ENCODE assay signal across 8 cellular contexts in genomic region chr4:22515888-22516541, GRCh38. TPM values are rescaled to one million over a fixed set of nuclear protein-coding genes. Genes with fewer than 3 reads are reported as not detected.
DNase-seq lines count a peak whose midpoint lies in the region; ATAC-seq and TF ChIP-seq lines count a peak whose summit lies in the region.

ADGRA3 (minus strand) TSS chr4:22516066; CDS start chr4:22515784, 282 bp downstream.

- peaks cover 6% of the 10 kb centered on the region for H3K9me3 Mint-ChIP-seq in WTC11

- peaks cover 6% of the 10 kb centered on the region for H3K4me1 ChIP-seq in endocrine pancreas (ENCODE audit: control insufficient read depth, insufficient read depth, low read length)
- peaks cover 0 to 5% of the 10 kb centered on the region in 2 donors for H3K4me1 ChIP-seq in lung (ENCODE audit: control insufficient read depth in 2 of 2, insufficient read depth in 2 of 2, low read length in 2 of 2)

- DNase-seq in BJ (ENCODE audit: low read depth) (no peak), NCI-H146 (lab: John Stamatoyannopoulos, UW) (peak; percentile 79), WTC11 (ENCODE audit: low spot score) (peak; percentile 77), lung (ENCODE audit: low spot score) (peak; percentile 72), cerebellar nuclear complex (lab: John Stamatoyannopoulos, UW) (no peak)
- DNase-seq in stimulated activated CD4-positive, alpha-beta T cell treated with anti-CD3 and anti-CD28 coated beads, TNF-alpha, amount 100 ng/mL, for 24 hours (ENCODE audit: low read depth in 3 of 3): peak in 2 of 3 experiments; percentile 26 to 59

- H3K27me3 Mint-ChIP-seq in WTC11 (ENCODE audit: low read depth): peaks cover 10% of the 10 kb centered on the region

- H3K4me3 Mint-ChIP-seq in WTC11: peak within 1 kb of the TSS; percentile 99

- peaks cover 8% of the 10 kb centered on the region for H3K36me3 Mint-ChIP-seq in WTC11

- H3K4me1 Mint-ChIP-seq in WTC11: peaks cover 29% of the 10 kb centered on the region

- no peaks in the 10 kb centered on the region for H3K36me3 ChIP-seq in BJ (ENCODE audit: control insufficient read depth, insufficient read depth, low read length)
- no peaks in the 10 kb centered on the region for H3K36me3 ChIP-seq in endocrine pancreas (ENCODE audit: control insufficient read depth, insufficient read depth, low read length)
- no peaks in the 10 kb centered on the region for H3K36me3 ChIP-seq in lung (ENCODE audit: control insufficient read depth in 2 of 2, insufficient read depth in 2 of 2, low read length in 2 of 2)

- no peaks in the 10 kb centered on the region for H3K9me3 ChIP-seq in endocrine pancreas (ENCODE audit: control insufficient read depth, low read length)
- no peaks in the 10 kb centered on the region for H3K9me3 ChIP-seq in lung (ENCODE audit: control insufficient read depth in 2 of 2, insufficient read depth in 1 of 2, low read length in 1 of 2)

- WGBS in lung, 2 donors: 2% methylated on average over 35 to 73 of the region's 74 CpGs

- POLR2A ChIA-PET in BJ (lab: Charles Lee): no interaction called here
- POLR2A ChIA-PET in WTC11 (lab: Charles Lee): no interaction called here

- TF ChIP-seq CTCF in BJ (IDR thresholded peaks at IDR 0.05; ENCODE audit: insufficient read depth, low read depth, low read length) (no peak), WTC11 (IDR thresholded peaks at IDR 0.05) (no peak), lung (IDR thresholded peaks at IDR 0.05; ENCODE audit: control extremely low read depth, extremely low read depth) (no peak)

- CTCF ChIA-PET in BJ (lab: Yijun Ruan, JAX) (no interaction called here), WTC11 (lab: Charles Lee) (no interaction called here)

- H3K9ac ChIP-seq in endocrine pancreas (ENCODE audit: control insufficient read depth, insufficient read depth, low read length): peak within 1 kb of the TSS; percentile 62

- H3K27ac Mint-ChIP-seq in WTC11: peak within 1 kb of the TSS; percentile 100

- H3K27ac ChIP-seq in lung (ENCODE audit: low read depth in 1 of 2, low read length in 1 of 2): peak within 1 kb of the TSS; percentile 81 to 86

- H3K27me3 ChIP-seq in BJ (ENCODE audit: control insufficient read depth, insufficient read depth, low read length) (no peaks in the 10 kb centered on the region), endocrine pancreas (ENCODE audit: control insufficient read depth, insufficient read depth, low read length) (no peaks in the 10 kb centered on the region), lung (ENCODE audit: control insufficient read depth, insufficient read depth) (no peaks in the 10 kb centered on the region)

- H3K4me3 ChIP-seq in BJ (ENCODE audit: low read depth, low read length) (peak within 1 kb of the TSS; percentile 70), endocrine pancreas (ENCODE audit: control insufficient read depth, insufficient read depth, low read length) (peak within 1 kb of the TSS; percentile 92), lung (peak within 1 kb of the TSS; percentile 68)

- peak; percentile 57 for ATAC-seq in GM21423 (IDR thresholded peaks at IDR 0.05; ENCODE audit: unreplicated experiment)
- peak; percentile 79 for ATAC-seq in WTC11
- ATAC-seq in lung (ENCODE audit: insufficient read depth, low FRiP score): peak; percentile 83

TF ChIP-seq in WTC11, 78 proteins besides CTCF, POLR2A, EP300 and RAD21 (continues in another document):
- TF ChIP-seq HMGA2 (CRISPR knock-in tag; IDR thresholded peaks at IDR 0.05) (no peak), AFF4 (CRISPR knock-in tag; IDR thresholded peaks at IDR 0.05; ENCODE audit: borderline replicate concordance) (0 out of 2 replicates have a peak, but pooled peaks have one; percentile 44)
- TF ChIP-seq, protein P1, sequence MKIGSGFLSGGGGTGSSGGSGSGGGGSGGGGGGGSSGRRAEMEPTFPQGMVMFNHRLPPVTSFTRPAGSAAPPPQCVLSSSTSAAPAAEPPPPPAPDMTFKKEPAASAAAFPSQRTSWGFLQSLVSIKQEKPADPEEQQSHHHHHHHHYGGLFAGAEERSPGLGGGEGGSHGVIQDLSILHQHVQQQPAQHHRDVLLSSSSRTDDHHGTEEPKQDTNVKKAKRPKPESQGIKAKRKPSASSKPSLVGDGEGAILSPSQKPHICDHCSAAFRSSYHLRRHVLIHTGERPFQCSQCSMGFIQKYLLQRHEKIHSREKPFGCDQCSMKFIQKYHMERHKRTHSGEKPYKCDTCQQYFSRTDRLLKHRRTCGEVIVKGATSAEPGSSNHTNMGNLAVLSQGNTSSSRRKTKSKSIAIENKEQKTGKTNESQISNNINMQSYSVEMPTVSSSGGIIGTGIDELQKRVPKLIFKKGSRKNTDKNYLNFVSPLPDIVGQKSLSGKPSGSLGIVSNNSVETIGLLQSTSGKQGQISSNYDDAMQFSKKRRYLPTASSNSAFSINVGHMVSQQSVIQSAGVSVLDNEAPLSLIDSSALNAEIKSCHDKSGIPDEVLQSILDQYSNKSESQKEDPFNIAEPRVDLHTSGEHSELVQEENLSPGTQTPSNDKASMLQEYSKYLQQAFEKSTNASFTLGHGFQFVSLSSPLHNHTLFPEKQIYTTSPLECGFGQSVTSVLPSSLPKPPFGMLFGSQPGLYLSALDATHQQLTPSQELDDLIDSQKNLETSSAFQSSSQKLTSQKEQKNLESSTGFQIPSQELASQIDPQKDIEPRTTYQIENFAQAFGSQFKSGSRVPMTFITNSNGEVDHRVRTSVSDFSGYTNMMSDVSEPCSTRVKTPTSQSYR (CRISPR knock-in tag; IDR thresholded peaks at IDR 0.05): 0 out of 2 replicates have a peak, but pooled peaks have one; percentile 31
- TF ChIP-seq, protein P2, sequence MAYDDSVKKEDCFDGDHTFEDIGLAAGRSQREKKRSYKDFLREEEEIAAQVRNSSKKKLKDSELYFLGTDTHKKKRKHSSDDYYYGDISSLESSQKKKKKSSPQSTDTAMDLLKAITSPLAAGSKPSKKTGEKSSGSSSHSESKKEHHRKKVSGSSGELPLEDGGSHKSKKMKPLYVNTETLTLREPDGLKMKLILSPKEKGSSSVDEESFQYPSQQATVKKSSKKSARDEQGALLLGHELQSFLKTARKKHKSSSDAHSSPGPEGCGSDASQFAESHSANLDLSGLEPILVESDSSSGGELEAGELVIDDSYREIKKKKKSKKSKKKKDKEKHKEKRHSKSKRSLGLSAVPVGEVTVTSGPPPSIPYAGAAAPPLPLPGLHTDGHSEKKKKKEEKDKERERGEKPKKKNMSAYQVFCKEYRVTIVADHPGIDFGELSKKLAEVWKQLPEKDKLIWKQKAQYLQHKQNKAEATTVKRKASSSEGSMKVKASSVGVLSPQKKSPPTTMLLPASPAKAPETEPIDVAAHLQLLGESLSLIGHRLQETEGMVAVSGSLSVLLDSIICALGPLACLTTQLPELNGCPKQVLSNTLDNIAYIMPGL (CRISPR knock-in tag; IDR thresholded peaks at IDR 0.05): peak; percentile 69; the same call in 1 of the 2 replicates
- TF ChIP-seq, protein P3, sequence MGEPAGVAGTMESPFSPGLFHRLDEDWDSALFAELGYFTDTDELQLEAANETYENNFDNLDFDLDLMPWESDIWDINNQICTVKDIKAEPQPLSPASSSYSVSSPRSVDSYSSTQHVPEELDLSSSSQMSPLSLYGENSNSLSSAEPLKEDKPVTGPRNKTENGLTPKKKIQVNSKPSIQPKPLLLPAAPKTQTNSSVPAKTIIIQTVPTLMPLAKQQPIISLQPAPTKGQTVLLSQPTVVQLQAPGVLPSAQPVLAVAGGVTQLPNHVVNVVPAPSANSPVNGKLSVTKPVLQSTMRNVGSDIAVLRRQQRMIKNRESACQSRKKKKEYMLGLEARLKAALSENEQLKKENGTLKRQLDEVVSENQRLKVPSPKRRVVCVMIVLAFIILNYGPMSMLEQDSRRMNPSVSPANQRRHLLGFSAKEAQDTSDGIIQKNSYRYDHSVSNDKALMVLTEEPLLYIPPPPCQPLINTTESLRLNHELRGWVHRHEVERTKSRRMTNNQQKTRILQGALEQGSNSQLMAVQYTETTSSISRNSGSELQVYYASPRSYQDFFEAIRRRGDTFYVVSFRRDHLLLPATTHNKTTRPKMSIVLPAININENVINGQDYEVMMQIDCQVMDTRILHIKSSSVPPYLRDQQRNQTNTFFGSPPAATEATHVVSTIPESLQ (CRISPR knock-in tag; IDR thresholded peaks at IDR 0.05): no peak

RNA-seq across cellular contexts. Expression of gene ADGRA3, which starts in this region (rescaled TPM):
- polyA plus RNA-seq in BJ (2011; rRNA removed) (10.1 and 10.6 TPM in 2 replicates), lung (1 to 10 TPM; 6.6 to 8.9 TPM)
- 21.1 and 27.9 TPM in 2 replicates for polyA minus RNA-seq in BJ (2011; rRNA and poly(A)+ RNA removed)
- total RNA-seq in WTC11 (2021) (40.5 to 48.3 TPM (median 47.9 TPM) in 3 replicates), lung (10 to 100 TPM; 14.9 to 62.8 TPM)

Comparison
In these comparisons a context has a peak if more than half of its experiments do, and no peak if none do; other contexts are left out.
1. DNase-seq: peak in NCI-H146 (single experiment), WTC11 (single experiment), lung (single experiment) and stimulated activated CD4-positive, alpha-beta T cell treated with anti-CD3 and anti-CD28 coated beads, TNF-alpha, amount 100 ng/mL, for 24 hours (2 of 3); none in BJ (single experiment) and cerebellar nuclear complex (0 of 2).
2. Peak in every context shown above with its lines, with median percentiles within 50 percentile points of each other: H3K4me3 ChIP-seq and ATAC-seq.